Comparison of ENCODE assay signal across 8 cellular contexts in genomic region chr7:43729924-43730248, GRCh38. TPM values are rescaled to one million over a fixed set of nuclear protein-coding genes. Genes with fewer than 3 reads are reported as not detected.
DNase-seq lines count a peak whose midpoint lies in the region; ATAC-seq and TF ChIP-seq lines count a peak whose summit lies in the region.

No MANE protein-coding gene starts in this region.

- intact Hi-C loops in breast epithelium (cut with DNase I; ENCODE audit: low total_unique reads) = no loop called here

- no peak for TF ChIP-seq POLR2A in breast epithelium (IDR thresholded peaks at IDR 0.05)

- peak overlapping the region; percentile 84 to 87 for H3K27ac ChIP-seq in breast epithelium

- TF ChIP-seq CTCF in breast epithelium (IDR thresholded peaks at IDR 0.05) (no peak), omental fat pad (IDR thresholded peaks at IDR 0.05) (no peak)

- H3K4me3 ChIP-seq in breast epithelium = peak overlapping the region; percentile 63 to 97 (median 87)
- peak overlapping the region; percentile 89 for H3K4me3 ChIP-seq in mononuclear cell (ENCODE audit: low read length)

- H3K36me3 ChIP-seq in breast epithelium = no peaks in the 10 kb centered on the region

- H3K4me1 ChIP-seq in breast epithelium (peaks cover 0 to 10% of the 10 kb centered on the region in 2 donors), mononuclear cell (ENCODE audit: insufficient read depth, low read length) (peaks cover 13% of the 10 kb centered on the region)

- H3K9me3 ChIP-seq in breast epithelium = no peaks in the 10 kb centered on the region
- H3K9me3 ChIP-seq in mononuclear cell (ENCODE audit: low read depth, low read length) = no peaks in the 10 kb centered on the region

- ATAC-seq in GM18517 (IDR thresholded peaks at IDR 0.05; ENCODE audit: unreplicated experiment) (peak; percentile 16), HG03354 (IDR thresholded peaks at IDR 0.05; ENCODE audit: poor library complexity, severe bottlenecking, unreplicated experiment) (peak; percentile 32), omental fat pad (ENCODE audit: low FRiP score) (no peak)

- DNase-seq in breast epithelium (ENCODE audit: low spot score in 2 of 2) = no peak
- no peak for DNase-seq in stimulated activated CD4-positive, alpha-beta T cell treated with anti-CD3 and anti-CD28 coated beads, Interleukin-2, amount 100 ng/mL, for 48 hours
- no peak for DNase-seq in mesenteric fat pad (ENCODE audit: low spot score)
- no peak for DNase-seq in omental fat pad (ENCODE audit: low spot score)
- no peak for DNase-seq in NCI-H1105 (lab: John Stamatoyannopoulos, UW)

- H3K27me3 ChIP-seq in breast epithelium = no peaks in the 10 kb centered on the region
- no peaks in the 10 kb centered on the region for H3K27me3 ChIP-seq in mononuclear cell (ENCODE audit: insufficient read depth, low read length)

RNA-seq across cellular contexts. Expression of gene COA1, which starts 0.6 kb away (rescaled TPM):
- total RNA-seq in breast epithelium = 10 to 100 TPM; 39.0 to 94.3 (median 91.4) TPM
- total RNA-seq in mononuclear cell = 69.3 TPM
- 42.9 TPM for total RNA-seq in mesenteric fat pad
- total RNA-seq in omental fat pad = 10 to 100 TPM; 34.5 to 57.4 (median 44.3) TPM

RNA-seq across cellular contexts. Expression of gene BLVRA, which starts 28.6 kb away (rescaled TPM):
- 10 to 100 TPM; 56.9 to 80.6 (median 62.9) TPM for total RNA-seq in breast epithelium
- total RNA-seq in mononuclear cell = 24.1 TPM
- 82.4 TPM for total RNA-seq in mesenteric fat pad
- 10 to 100 TPM; 36.3 to 75.3 (median 58.8) TPM for total RNA-seq in omental fat pad
